ENCODE assay signal across 8 cellular contexts in genomic region chr4:83356899-83357661, GRCh38. TPM values are rescaled to one million over a fixed set of nuclear protein-coding genes. Genes with fewer than 3 reads are reported as not detected.
DNase-seq lines count a peak whose midpoint lies in the region; ATAC-seq and TF ChIP-seq lines count a peak whose summit lies in the region.

No MANE protein-coding gene starts in this region.

- H4K20me1 ChIP-seq in PC-9 (ENCODE audit: insufficient read depth): no peaks in the 10 kb centered on the region
- H4K20me1 ChIP-seq in fibroblast of lung (ENCODE audit: control insufficient read depth, extremely low read depth, insufficient read depth, low read length): no peaks in the 10 kb centered on the region

- H2AFZ ChIP-seq in PC-9 (no peak overlapping the region), fibroblast of lung (ENCODE audit: low read length) (no peak overlapping the region)

- H3K27me3 ChIP-seq in PC-9 (ENCODE audit: insufficient read depth, low read depth) (no peaks in the 10 kb centered on the region), fibroblast of lung (ENCODE audit: control insufficient read depth, insufficient read depth, low read length) (no peaks in the 10 kb centered on the region)

- peak overlapping the region; percentile 85 for H3K27ac ChIP-seq in PC-9
- H3K27ac ChIP-seq in fibroblast of lung (ENCODE audit: insufficient read depth, low read length): no peak overlapping the region

- H3K9me3 ChIP-seq in PC-9 (ENCODE audit: insufficient read depth, low read depth) (no peaks in the 10 kb centered on the region), fibroblast of lung (ENCODE audit: control insufficient read depth, insufficient read depth, low read depth, low read length) (no peaks in the 10 kb centered on the region)

- intact Hi-C loops in PC-9 (cut with micrococcal nuclease; ENCODE audit: unreplicated experiment): loop anchor here (2.0 kb wide), 1 partner anchor 72 kb away; the partner anchor contains the start of gene COQ2

- CTCF ChIA-PET in PC-9 (lab: Charles Lee): interaction anchor here (0.5 to 0.7 kb wide), 2 partner anchors 73 to 137 kb away, joined by 3 to 7 read pairs; partner anchors contain the start of gene COQ2

- TF ChIP-seq CTCF in PC-9 (conservative IDR thresholded peaks at IDR 0.05): no peak
- TF ChIP-seq CTCF in fibroblast of lung (conservative IDR thresholded peaks at IDR 0.05 in 1 of 2, IDR thresholded peaks at IDR 0.05 in 1 of 2; ENCODE audit: low read depth in 1 of 2, low read length in 2 of 2): no peak

- POLR2A ChIA-PET in PC-9 (lab: Charles Lee; ENCODE audit: unreplicated experiment): interaction anchor here (0.5 to 0.7 kb wide), 8 partner anchors 16 to 347 kb away, joined by 3 to 8 read pairs (median 6); partner anchors contain the start of gene LIN54

- H3K36me3 ChIP-seq in PC-9 (ENCODE audit: low read depth) (no peaks in the 10 kb centered on the region), fibroblast of lung (ENCODE audit: control insufficient read depth, insufficient read depth, low read length) (no peaks in the 10 kb centered on the region)

- peaks cover 16 to 20% of the 10 kb centered on the region in 2 donors for H3K9me3 Mint-ChIP-seq in stimulated activated naive CD8-positive, alpha-beta T cell treated with anti-CD3 and anti-CD28 coated beads, Interleukin-15, amount 100 ng/mL, for 72 hours

- peak; percentile 71 for ATAC-seq in GM21723 (IDR thresholded peaks at IDR 0.05; ENCODE audit: unreplicated experiment)
- ATAC-seq in stimulated activated naive CD8-positive, alpha-beta T cell treated with anti-CD3 and anti-CD28 coated beads, Interleukin-15, amount 100 ng/mL, for 72 hours: peak; percentile 98

- H3K9ac ChIP-seq in fibroblast of lung (ENCODE audit: insufficient read depth, low read length): no peak overlapping the region

- DNase-seq in COLO829 (ENCODE audit: low spot score) (peak; percentile 63), PC-9 (peak in 1 of 2 experiments; percentile 81), fibroblast of lung (ENCODE audit: low read depth in 2 of 2) (peak; percentile 92 to 95), NCI-H748 (lab: John Stamatoyannopoulos, UW; ENCODE audit: unreplicated experiment) (no peak), ureter (ENCODE audit: low spot score) (no peak), NCI-H2196 (lab: John Stamatoyannopoulos, UW; ENCODE audit: unreplicated experiment) (no peak)
- DNase-seq in stimulated activated naive CD8-positive, alpha-beta T cell treated with anti-CD3 and anti-CD28 coated beads, Interleukin-15, amount 100 ng/mL, for 72 hours: peak in 1 of 2 donors; percentile 29

- no peaks in the 10 kb centered on the region for H3K9me2 ChIP-seq in PC-9 (ENCODE audit: insufficient read depth)

- H3F3A ChIP-seq in PC-9 (ENCODE audit: insufficient read depth, low read depth): peaks cover 30% of the 10 kb centered on the region

- no peak overlapping the region for H3K4me3 ChIP-seq in PC-9
- H3K4me3 ChIP-seq in fibroblast of lung (replicated peaks in 1 of 4; ENCODE audit: control extremely low read depth in 1 of 4, insufficient read depth in 1 of 4, low read depth in 3 of 4, low read length in 4 of 4): no peak overlapping the region

- H3K27me3 Mint-ChIP-seq in stimulated activated naive CD8-positive, alpha-beta T cell treated with anti-CD3 and anti-CD28 coated beads, Interleukin-15, amount 100 ng/mL, for 72 hours: no peaks in the 10 kb centered on the region

- H3K79me2 ChIP-seq in PC-9 (ENCODE audit: low read depth) (no peaks in the 10 kb centered on the region), fibroblast of lung (ENCODE audit: control insufficient read depth, insufficient read depth, low read length) (no peaks in the 10 kb centered on the region)

- peak overlapping the region; percentile 63 to 67 for H3K4me3 Mint-ChIP-seq in stimulated activated naive CD8-positive, alpha-beta T cell treated with anti-CD3 and anti-CD28 coated beads, Interleukin-15, amount 100 ng/mL, for 72 hours

- H3K4me2 ChIP-seq in PC-9 (peak overlapping the region; percentile 58), fibroblast of lung (ENCODE audit: extremely low read depth, insufficient read depth, low read length) (no peak overlapping the region)

- no TSS peak for BruUV-seq in PC-9 (replicated peaks; lab: Mats Ljungman, UMichigan)

- peaks cover 30% of the 10 kb centered on the region for H3K4me1 Mint-ChIP-seq in stimulated activated naive CD8-positive, alpha-beta T cell treated with anti-CD3 and anti-CD28 coated beads, Interleukin-15, amount 100 ng/mL, for 72 hours

- peak overlapping the region; percentile 85 to 94 for H3K27ac Mint-ChIP-seq in stimulated activated naive CD8-positive, alpha-beta T cell treated with anti-CD3 and anti-CD28 coated beads, Interleukin-15, amount 100 ng/mL, for 72 hours

- H3K4me1 ChIP-seq in PC-9 (replicated peaks; ENCODE audit: insufficient read depth): peaks cover 37% of the 10 kb centered on the region
- peaks cover 6% of the 10 kb centered on the region for H3K4me1 ChIP-seq in fibroblast of lung (ENCODE audit: control insufficient read depth, extremely low read depth, insufficient read depth, low read length)

RNA-seq across cellular contexts. Expression of gene HPSE, which starts 22.4 kb away (rescaled TPM):
- total RNA-seq in PC-9 (2021): 4.4 and 6.6 TPM in 2 replicates
- 0.17 and 0.26 TPM in 2 replicates for total RNA-seq in fibroblast of lung
- polyA plus RNA-seq in fibroblast of lung: 0.26 and 0.47 TPM in 2 replicates
- 0.14 and 0.65 TPM in 2 replicates for polyA plus RNA-seq in fibroblast of lung (2012)
- polyA minus RNA-seq in fibroblast of lung (ENCODE audit: low replicate concordance): 0.26 TPM in 1 of 2 replicates, not detected in the other
- total RNA-seq in ureter: 1.1 TPM

Comparison
In these comparisons a context has a peak if more than half of its experiments do, and no peak if none do; other contexts are left out.
1. DNase-seq: peak in COLO829 (single experiment) and fibroblast of lung (2 of 2); none in NCI-H748 (single experiment), ureter (single experiment) and NCI-H2196 (single experiment).